10 cellular contexts compared by ENCODE assay signal in genomic region chr19:44741258-44741731, GRCh38. TPM values are rescaled to one million over a fixed set of nuclear protein-coding genes. Genes with fewer than 3 reads are reported as not detected.
A peak's percentile ranks its signal among the peaks of the same experiment; 100 is the strongest.
DNase-seq lines count a peak whose midpoint lies in the region; FAIRE-seq and TF ChIP-seq lines count a peak whose summit lies in the region.
"Had no signal": no experiment of that assay in that cellular context is flagged by ENCODE, and none has a peak within 500 bp of the region (broad histone marks: within the 10 kb centered on the region; RNA-seq: fewer than 3 reads in every experiment).

No MANE protein-coding gene starts in this region.

- no peak for DNase-seq in AG04450 (ENCODE audit: low read depth, low spot score)
- DNase-seq in LoVo (ENCODE audit: low spot score) = peak; percentile 28
- no peak for DNase-seq in NCI-H748 treated with DMSO at 0.1 percent for 48 hours (lab: John Stamatoyannopoulos, UW)
- no peak for DNase-seq in DMS153 treated with DMSO at 0.1 percent for 48 hours (lab: John Stamatoyannopoulos, UW; ENCODE audit: unreplicated experiment)
- DNase-seq in frontal cortex (ENCODE audit: low spot score in 2 of 2) = no peak
- DNase-seq in hypothalamus (lab: John Stamatoyannopoulos, UW) = no peak
- DNase-seq: activated CD4-positive, alpha-beta T cell treated with anti-CD3 and anti-CD28 coated beads for 1 hour had no signal

- peak overlapping the region in 1 of 2 donors; percentile 16 for H3K9ac ChIP-seq in duodenal mucosa (ENCODE audit: low read depth in 1 of 2, low read length in 2 of 2)

- H3K27me3 ChIP-seq in AG04450 (ENCODE audit: control insufficient read depth, insufficient read depth, low read length) = no peaks in the 10 kb centered on the region
- no peaks in the 10 kb centered on the region for H3K27me3 ChIP-seq in duodenal mucosa (ENCODE audit: control insufficient read depth in 1 of 2, insufficient read depth in 2 of 2, low read length in 2 of 2)
- no peaks in the 10 kb centered on the region for H3K27me3 ChIP-seq in neutrophil

- H3K4me3 ChIP-seq in AG04450 (ENCODE audit: low read depth, low read length) = no peak overlapping the region
- H3K4me3 ChIP-seq in duodenal mucosa (ENCODE audit: low read depth in 1 of 2, low read length in 2 of 2) = no peak overlapping the region
- peak overlapping the region; percentile 17 to 52 for H3K4me3 ChIP-seq in neutrophil (ENCODE audit: low read depth in 1 of 2, low read length in 1 of 2)

- POLR2A ChIA-PET in AG04450 (lab: Yijun Ruan, JAX) = interaction anchor here (0.7 to 2.0 kb wide), 5 partner anchors 13 to 182 kb away, joined by 3 to 18 read pairs (median 5); no protein-coding TSS in a partner anchor

- no peak for FAIRE-seq in frontal cortex (lab: Jason Lieb, UNC)

- no peaks in the 10 kb centered on the region for H3K36me3 ChIP-seq in duodenal mucosa (ENCODE audit: control insufficient read depth in 1 of 2, insufficient read depth in 2 of 2, low read length in 2 of 2)
- no peaks in the 10 kb centered on the region for H3K36me3 ChIP-seq in neutrophil

- H3K4me1 ChIP-seq in duodenal mucosa (ENCODE audit: control insufficient read depth in 1 of 2, insufficient read depth in 2 of 2, low read length in 2 of 2) (peaks cover 58 to 62% of the 10 kb centered on the region in 2 donors), neutrophil (ENCODE audit: control insufficient read depth in 1 of 2, insufficient read depth in 1 of 2, low read depth in 1 of 2, low read length in 1 of 2) (peaks cover 93 to 97% of the 10 kb centered on the region in 2 experiments)

- TF ChIP-seq CTCF in AG04450 (IDR thresholded peaks at IDR 0.05; ENCODE audit: low read depth, low read length) = no peak
- TF ChIP-seq CTCF in neutrophil (IDR thresholded peaks at IDR 0.05) = no peak

- CTCF ChIA-PET in AG04450 (lab: Charles Lee) = interaction anchor here (1.7 to 7.1 kb wide), 3 partner anchors 25 to 170 kb away, joined by 6 to 33 read pairs (median 6); no protein-coding TSS in a partner anchor

- H3K27ac ChIP-seq in AG04450 (ENCODE audit: low read depth, low read length) = peak overlapping the region; percentile 47
- H3K27ac ChIP-seq in duodenal mucosa (ENCODE audit: low read depth, low read length) = peak overlapping the region; percentile 79
- H3K27ac ChIP-seq in neutrophil = peak overlapping the region; percentile 89

- no peaks in the 10 kb centered on the region for H3K9me3 ChIP-seq in AG04450 (ENCODE audit: control insufficient read depth, insufficient read depth, low read length)
- H3K9me3 ChIP-seq in duodenal mucosa (ENCODE audit: control insufficient read depth in 1 of 2, low read length in 2 of 2) = no peaks in the 10 kb centered on the region
- H3K9me3 ChIP-seq in neutrophil = no peaks in the 10 kb centered on the region

RNA-seq across cellular contexts. Expression of gene BCL3, which starts 7.2 kb away (rescaled TPM):
- 5.6 and 11.0 TPM in 2 replicates for polyA plus RNA-seq in AG04450 (2011; rRNA removed)
- polyA minus RNA-seq in AG04450 (2011; rRNA and poly(A)+ RNA removed) = 10.0 and 11.3 TPM in 2 replicates
- total RNA-seq in frontal cortex = 0.41 TPM

RNA-seq across cellular contexts. Expression of gene CBLC, which starts 36.4 kb away (rescaled TPM):
- not detected in 2 replicates for polyA plus RNA-seq in AG04450 (2011; rRNA removed)
- not detected in 2 replicates for polyA minus RNA-seq in AG04450 (2011; rRNA and poly(A)+ RNA removed)
- total RNA-seq in frontal cortex = not detected
- total RNA-seq: mesenteric fat pad had no signal

RNA-seq across cellular contexts. Expression of gene CEACAM16, which starts 42.3 kb away (rescaled TPM):
- not detected in 2 replicates for polyA plus RNA-seq in AG04450 (2011; rRNA removed)
- polyA minus RNA-seq in AG04450 (2011; rRNA and poly(A)+ RNA removed) = not detected in 2 replicates
- total RNA-seq in frontal cortex = not detected
- total RNA-seq: mesenteric fat pad had no signal

Comparison
In these comparisons a context has a peak if more than half of its experiments do, and no peak if none do; other contexts are left out.
1. H3K4me3 ChIP-seq: peak in neutrophil (2 of 2); none in AG04450 (single experiment) and duodenal mucosa (0 of 2).
2. Peak in every context shown above with its lines, with median percentiles within 50 percentile points of each other: H3K27ac ChIP-seq.